ENCODE assay signal across 29 cellular contexts in genomic region chr6:62978920-62979319, GRCh38.
"Had no signal": no experiment of that assay in that cellular context is flagged by ENCODE, and none has a peak within 500 bp of the region (broad histone marks: within the 10 kb centered on the region; RNA-seq: fewer than 3 reads in every experiment).

No MANE protein-coding gene starts in this region.

- DNase-seq: activated CD4-positive, alpha-beta T cell treated with anti-CD3 and anti-CD28 coated beads for 48 hours; activated CD4-positive, alpha-beta T cell treated with anti-CD3 and anti-CD28 coated beads, Interleukin-2, amount 50 U/mL, for 48 hours; activated CD8-positive, alpha-beta memory T cell treated with anti-CD3 and anti-CD28 coated beads, Interleukin-2, amount 50 U/mL, for 4 hours; activated effector memory CD4-positive, alpha-beta T cell treated with anti-CD3 and anti-CD28 coated beads, Interleukin-2, amount 50 U/mL, for 16 hours; activated naive CD4-positive, alpha-beta T cell treated with anti-CD3 and anti-CD28 coated beads for 36 hours; activated naive CD8-positive, alpha-beta T cell treated with anti-CD3 and anti-CD28 coated beads for 36 hours; activated T-cell treated with anti-CD3 and anti-CD28 coated beads, Interleukin-2, amount 50 U/mL, for 1 hour; brain microvascular endothelial cell; dorsolateral prefrontal cortex; effector memory CD4-positive, alpha-beta T cell; gastrocnemius medialis; glutamatergic neuron; islet precursor cell; left ventricle myocardium inferior; retina; stimulated activated CD4-positive, alpha-beta T cell treated with anti-CD3 and anti-CD28 coated beads, Interleukin-4, amount 100 ng/mL, for 4 hours; stimulated activated CD8-positive, alpha-beta memory T cell treated with anti-CD3 and anti-CD28 coated beads, Interleukin-4, amount 100 ng/mL, for 48 hours; stimulated activated naive CD8-positive, alpha-beta T cell treated with anti-CD3 and anti-CD28 coated beads, Interleukin-15, amount 100 ng/mL, for 72 hours; T1000; thyroid gland; upper lobe of right lung; WERI-Rb-1 had no signal

- H3K27me3 ChIP-seq: brain microvascular endothelial cell, gastrocnemius medialis, thyroid gland, upper lobe of right lung had no signal

- H3K36me3 ChIP-seq: brain microvascular endothelial cell, gastrocnemius medialis, left ventricle myocardium inferior, thyroid gland, upper lobe of right lung, WERI-Rb-1 had no signal

- H3K4me1 ChIP-seq: gastrocnemius medialis, left ventricle myocardium inferior, thyroid gland, upper lobe of right lung had no signal

- H3K4me3 ChIP-seq: coronary artery, dorsolateral prefrontal cortex, gastrocnemius medialis, left ventricle myocardium inferior, lung, skin epidermis, thyroid gland, upper lobe of right lung had no signal

- ATAC-seq: activated CD4-positive, CD25-positive, alpha-beta regulatory T cell treated with anti-CD3 and anti-CD28 coated beads, Interleukin-2, amount 50 U/mL, for 24 hours; gastrocnemius medialis; sciatic nerve; stimulated activated memory B cell treated with anti-CD40 and anti-IgM and Interleukin-4, amounts not matched to agents 10 μg/mL and 1 μg/mL and 100 μg/mL, for 72 hours; stimulated activated naive CD8-positive, alpha-beta T cell treated with anti-CD3 and anti-CD28 coated beads, Interleukin-15, amount 100 ng/mL, for 72 hours; upper lobe of right lung had no signal

- H3K9me3 ChIP-seq: gastrocnemius medialis, thyroid gland, upper lobe of right lung had no signal

- FAIRE-seq: astrocyte had no signal

- H3K27ac ChIP-seq: brain microvascular endothelial cell, coronary artery, dorsolateral prefrontal cortex, gastrocnemius medialis, left ventricle myocardium inferior, skin epidermis, thyroid gland, upper lobe of right lung, WERI-Rb-1 had no signal
